14 cellular contexts compared by ENCODE assay signal in the genomic region with DNA sequence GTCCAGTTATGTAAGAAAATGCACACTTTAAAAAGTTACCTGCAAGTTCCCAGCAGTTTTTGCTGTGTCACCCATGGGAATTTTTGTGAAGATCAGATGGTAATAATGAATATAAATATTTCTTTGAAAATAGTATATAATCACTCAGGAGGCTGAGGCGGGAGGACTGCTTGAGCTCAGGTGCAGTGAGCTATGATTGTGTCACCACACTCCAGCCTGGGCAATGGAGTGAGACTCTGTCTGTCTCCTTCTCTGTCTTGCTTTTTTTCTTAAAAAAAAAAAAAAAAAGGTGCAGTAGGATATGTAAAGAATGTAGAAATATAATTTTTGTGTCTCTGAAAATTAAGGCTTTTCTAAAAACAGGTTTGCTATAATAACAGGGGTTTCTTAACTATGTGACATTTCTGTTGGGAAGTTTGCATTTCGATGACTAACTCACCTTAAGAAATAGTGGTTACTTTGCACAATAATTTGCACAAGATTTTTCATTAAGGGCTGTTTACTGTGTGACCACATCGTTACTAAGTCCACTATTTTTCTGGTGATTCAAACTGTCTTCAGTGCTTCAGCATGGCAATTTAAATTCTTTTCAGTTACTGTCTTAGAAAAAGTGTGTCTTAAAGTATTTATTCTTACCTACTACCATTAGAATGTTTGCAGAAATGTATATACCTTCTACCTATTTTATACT. TPM values are rescaled to one million over a fixed set of nuclear protein-coding genes. Genes with fewer than 3 reads are reported as not detected.
DNase-seq lines count a peak whose midpoint lies in the region; ATAC-seq and TF ChIP-seq lines count a peak whose summit lies in the region.
"Had no signal": no experiment of that assay in that cellular context is flagged by ENCODE, and none has a peak within 500 bp of the region (broad histone marks: within the 10 kb centered on the region; RNA-seq: fewer than 3 reads in every experiment).

No MANE protein-coding gene starts in this region.

- no peak for TF ChIP-seq CTCF in RWPE2 (IDR thresholded peaks at IDR 0.05; ENCODE audit: poor library complexity, severe bottlenecking)
- no peak for TF ChIP-seq CTCF in foreskin fibroblast (IDR thresholded peaks at IDR 0.05; ENCODE audit: low read depth, low read length)
- no peak for TF ChIP-seq CTCF in upper lobe of right lung (IDR thresholded peaks at IDR 0.05)

- H3K36me3 ChIP-seq in RWPE2 (ENCODE audit: low read depth) (peaks cover 73% of the 10 kb centered on the region), upper lobe of right lung (peaks cover 41% of the 10 kb centered on the region)

- no peaks in the 10 kb centered on the region for H3K27me3 ChIP-seq in RWPE2 (ENCODE audit: insufficient read depth, poor library complexity, severe bottlenecking)
- no peaks in the 10 kb centered on the region for H3K27me3 ChIP-seq in upper lobe of right lung

- H3K4me3 ChIP-seq in RWPE2 (ENCODE audit: severe bottlenecking) (no peak overlapping the region), foreskin fibroblast (ENCODE audit: low read depth in 1 of 2, low read length in 2 of 2) (no peak overlapping the region), upper lobe of right lung (no peak overlapping the region)

- peak; percentile 89 for DNase-seq in HCEC 1CT
- no peak for DNase-seq in RWPE2 (ENCODE audit: low spot score)
- peak; percentile 75 to 84 for DNase-seq in foreskin fibroblast
- no peak for DNase-seq in upper lobe of right lung
- no peak for DNase-seq in Kasumi-1 (lab: John Stamatoyannopoulos, UW)
- no peak for DNase-seq in anterior cingulate cortex (lab: John Stamatoyannopoulos, UW)
- DNase-seq: activated T-cell treated with anti-CD3 and anti-CD28 coated beads, Interleukin-2, amount 50 U/mL, for 48 hours; DMS79 treated with DMSO at 0.1 percent for 48 hours; erythroblast; left cardiac atrium; NCI-H2081 treated with DMSO at 0.1 percent for 48 hours had no signal

- H3K4me1 ChIP-seq in RWPE2 (ENCODE audit: insufficient read depth, poor library complexity, severe bottlenecking) (peaks cover 19% of the 10 kb centered on the region), upper lobe of right lung (no peaks in the 10 kb centered on the region)

- H3K27ac ChIP-seq in RWPE2 (ENCODE audit: poor library complexity, severe bottlenecking): peak overlapping the region; percentile 78
- H3K27ac ChIP-seq in upper lobe of right lung: no peak overlapping the region
- H3K27ac ChIP-seq: VCaP had no signal

- no peaks in the 10 kb centered on the region for H3K9me3 ChIP-seq in RWPE2 (ENCODE audit: severe bottlenecking)
- no peaks in the 10 kb centered on the region for H3K9me3 ChIP-seq in upper lobe of right lung

- intact Hi-C loops in upper lobe of right lung (cut with DNase I): no loop called here

- peak; percentile 93 for ATAC-seq in RWPE2 (ENCODE audit: low read depth)
- peak; percentile 49 for ATAC-seq in upper lobe of right lung
- no peak for ATAC-seq in GM18519 (IDR thresholded peaks at IDR 0.05; ENCODE audit: low FRiP score, unreplicated experiment)
- ATAC-seq: left cardiac atrium; stimulated activated memory B cell treated with anti-CD40 and anti-IgM and Interleukin-4, amounts not matched to agents 10 μg/mL and 1 μg/mL and 100 μg/mL, for 72 hours had no signal

RNA-seq across cellular contexts. Expression of a gene that starts 37.3 kb away (rescaled TPM):
- 67.9 TPM for total RNA-seq in upper lobe of right lung

Comparison
In these comparisons a context has a peak if more than half of its experiments do, and no peak if none do; other contexts are left out.
1. DNase-seq: peak in HCEC 1CT (single experiment) and foreskin fibroblast (2 of 2); none in RWPE2 (single experiment), upper lobe of right lung (single experiment), Kasumi-1 (0 of 2) and anterior cingulate cortex (0 of 58).